Comparison of ENCODE assay signal across 10 cellular contexts in genomic region chr16:1780677-1781072, GRCh38. TPM values are rescaled to one million over a fixed set of nuclear protein-coding genes. Genes with fewer than 3 reads are reported as not detected.
DNase-seq lines count a peak whose midpoint lies in the region; ATAC-seq and TF ChIP-seq lines count a peak whose summit lies in the region.
"Had no signal": no experiment of that assay in that cellular context is flagged by ENCODE, and none has a peak within 500 bp of the region (broad histone marks: within the 10 kb centered on the region; RNA-seq: fewer than 3 reads in every experiment).

No MANE protein-coding gene starts in this region.

- H3K4me3 ChIP-seq in OCI-LY7 (ENCODE audit: low read depth, low read length, poor library complexity, severe bottlenecking) (no peak overlapping the region), psoas muscle (peak overlapping the region; percentile 86), gastroesophageal sphincter (no peak overlapping the region)

- H3K4me3 Mint-ChIP-seq in activated naive CD4-positive, alpha-beta T cell treated with anti-CD3 and anti-CD28 coated beads, Interleukin-2, amount 50 U/mL, for 24 hours, result peak overlapping the region; percentile 49
- peak overlapping the region; percentile 94 for H3K4me3 Mint-ChIP-seq in endothelial cell (ENCODE audit: unreplicated experiment)

- H3K27ac Mint-ChIP-seq in activated naive CD4-positive, alpha-beta T cell treated with anti-CD3 and anti-CD28 coated beads, Interleukin-2, amount 50 U/mL, for 24 hours, result no peak overlapping the region
- H3K27ac Mint-ChIP-seq in endothelial cell (ENCODE audit: unreplicated experiment), result no peak overlapping the region

- ATAC-seq in psoas muscle (no peak), gastroesophageal sphincter (no peak)

- no TSS peak for BruUV-seq in OCI-LY7 (replicated peaks; lab: Mats Ljungman, UMichigan)

- no peaks in the 10 kb centered on the region for H3K9me3 ChIP-seq in OCI-LY7 (ENCODE audit: low read length)
- no peaks in the 10 kb centered on the region for H3K9me3 ChIP-seq in psoas muscle
- no peaks in the 10 kb centered on the region for H3K9me3 ChIP-seq in gastroesophageal sphincter

- WGBS in psoas muscle, 3 donors, result 57 to 79% (median 66%) methylated on average over 6 of the region's 6 CpGs
- 64 to 80% methylated on average over 1 to 4 of the region's 6 CpGs for WGBS in gastroesophageal sphincter (ENCODE audit: low coverage in 1 of 2), 2 donors

- H3K27me3 Mint-ChIP-seq in activated naive CD4-positive, alpha-beta T cell treated with anti-CD3 and anti-CD28 coated beads, Interleukin-2, amount 50 U/mL, for 24 hours, result no peaks in the 10 kb centered on the region
- peaks cover 6% of the 10 kb centered on the region for H3K27me3 Mint-ChIP-seq in endothelial cell (ENCODE audit: unreplicated experiment)

- intact Hi-C loops in OCI-LY7 (cut with micrococcal nuclease; ENCODE audit: unreplicated experiment) (loop anchor here (5.0 kb wide), 2 partner anchors 47 to 162 kb away; partner anchors contain the start of genes FAHD1, HAGH and MSRB1), psoas muscle (cut with DNase I) (no loop called here)

- no peaks in the 10 kb centered on the region for H3K9me3 Mint-ChIP-seq in activated naive CD4-positive, alpha-beta T cell treated with anti-CD3 and anti-CD28 coated beads, Interleukin-2, amount 50 U/mL, for 24 hours
- no peaks in the 10 kb centered on the region for H3K9me3 Mint-ChIP-seq in endothelial cell (ENCODE audit: unreplicated experiment)

- peak overlapping the region; percentile 82; the same call in 1 of the 2 replicates for H3K4me2 ChIP-seq in OCI-LY7 (ENCODE audit: low read length)

- H3K27ac ChIP-seq in OCI-LY7 (ENCODE audit: low read depth, low read length, poor library complexity, severe bottlenecking) (no peak overlapping the region), psoas muscle (peak overlapping the region; percentile 92), gastroesophageal sphincter (peak overlapping the region in 2 of 4 donors; percentile 90 to 97)

- peaks cover 23% of the 10 kb centered on the region for H3K4me1 Mint-ChIP-seq in activated naive CD4-positive, alpha-beta T cell treated with anti-CD3 and anti-CD28 coated beads, Interleukin-2, amount 50 U/mL, for 24 hours
- peaks cover 13% of the 10 kb centered on the region for H3K4me1 Mint-ChIP-seq in endothelial cell (ENCODE audit: unreplicated experiment)

- CTCF ChIA-PET in OCI-LY7 (lab: Charles Lee; ENCODE audit: unreplicated experiment), result no interaction called here

- no peaks in the 10 kb centered on the region; the same call in 1 of the 2 replicates for H4K20me1 ChIP-seq in OCI-LY7 (ENCODE audit: insufficient read depth, low read length)

- H3K36me3 ChIP-seq in OCI-LY7 (ENCODE audit: insufficient read depth, low read length) (peaks cover 49% of the 10 kb centered on the region), psoas muscle (ENCODE audit: insufficient read depth in 1 of 2, low read depth in 1 of 2) (peaks cover 0 to 54% of the 10 kb centered on the region in 2 donors), gastroesophageal sphincter (peaks cover 0 to 62% of the 10 kb centered on the region in 2 donors)

- no peak for TF ChIP-seq EP300 in gastroesophageal sphincter (IDR thresholded peaks at IDR 0.05)

- peaks cover 22% of the 10 kb centered on the region for H3K79me2 ChIP-seq in OCI-LY7 (ENCODE audit: insufficient read depth, low read depth, low read length)

- TF ChIP-seq CTCF in OCI-LY7 (conservative IDR thresholded peaks at IDR 0.05; ENCODE audit: low read length) (no peak), endothelial cell (IDR thresholded peaks at IDR 0.05; ENCODE audit: unreplicated experiment) (no peak), psoas muscle (IDR thresholded peaks at IDR 0.05) (no peak), gastroesophageal sphincter (IDR thresholded peaks at IDR 0.05) (no peak)

- DNase-seq in activated naive CD4-positive, alpha-beta T cell treated with anti-CD3 and anti-CD28 coated beads, Interleukin-2, amount 50 U/mL, for 16 hours, result no peak
- DNase-seq in OCI-LY7 (ENCODE audit: low spot score) (no peak), endothelial cell (ENCODE audit: low spot score) (no peak), psoas muscle (peak in 1 of 2 donors; percentile 13), erythroblast (lab: John Stamatoyannopoulos, UW) (no peak), AG20443 (ENCODE audit: low spot score) (no peak)
- DNase-seq: islet precursor cell, NCI-H187 had no signal

- TF ChIP-seq POLR2A in erythroblast (IDR thresholded peaks at IDR 0.05; ENCODE audit: low read length) (no peak), gastroesophageal sphincter (IDR thresholded peaks at IDR 0.05) (no peak)

- H3K27me3 ChIP-seq in psoas muscle (ENCODE audit: insufficient read depth in 3 of 3, low read length in 2 of 3) (no peaks in the 10 kb centered on the region), gastroesophageal sphincter (no peaks in the 10 kb centered on the region)

- POLR2A ChIA-PET in OCI-LY7 (lab: Charles Lee), result no interaction called here

- H3K36me3 Mint-ChIP-seq in activated naive CD4-positive, alpha-beta T cell treated with anti-CD3 and anti-CD28 coated beads, Interleukin-2, amount 50 U/mL, for 24 hours, result peaks cover 3% of the 10 kb centered on the region
- no peaks in the 10 kb centered on the region for H3K36me3 Mint-ChIP-seq in endothelial cell (ENCODE audit: low read depth, unreplicated experiment)

- H2AFZ ChIP-seq in OCI-LY7 (ENCODE audit: low read length), result no peak overlapping the region

- H3K9me2 ChIP-seq in OCI-LY7 (ENCODE audit: insufficient read depth, low read length), result no peaks in the 10 kb centered on the region

- H3K4me1 ChIP-seq in OCI-LY7 (ENCODE audit: insufficient read depth, low read length, poor library complexity, severe bottlenecking) (peaks cover 13% of the 10 kb centered on the region), psoas muscle (peaks cover 34% of the 10 kb centered on the region), gastroesophageal sphincter (peaks cover 3 to 61% (median 32%) of the 10 kb centered on the region in 3 donors)

RNA-seq across cellular contexts. Expression of gene SPSB3, which starts 1.7 kb away (rescaled TPM):
- total RNA-seq in OCI-LY7 (2014; rRNA removed; shearing (Covaris generic)), result 52.4 and 53.7 TPM in 2 replicates
- total RNA-seq in OCI-LY7 (2022) (33.6 and 39.5 TPM in 2 replicates), endothelial cell (ENCODE audit: unreplicated experiment) (52.9 TPM), psoas muscle (10 to 100 TPM; 38.4 to 59.5 (median 49.9) TPM), gastroesophageal sphincter (10 to 100 TPM; 52.4 to 81.1 (median 75.4) TPM)
- 100 to 1,000 TPM in 1 of 3 donors, 10 to 100 TPM in 2; 26.3 to 108 (median 78.1) TPM for polyA plus RNA-seq in psoas muscle

RNA-seq across cellular contexts. Expression of gene NUBP2, which starts 2.1 kb away (rescaled TPM):
- 70.5 and 94.9 TPM in 2 replicates for total RNA-seq in OCI-LY7 (2014; rRNA removed; shearing (Covaris generic))
- total RNA-seq in OCI-LY7 (2022) (58.2 and 62.7 TPM in 2 replicates), endothelial cell (ENCODE audit: unreplicated experiment) (49.8 TPM), psoas muscle (10 to 100 TPM; 34.7 to 44.7 (median 38.5) TPM), gastroesophageal sphincter (10 to 100 TPM; 64.4 to 92.2 (median 80.6) TPM)
- 10 to 100 TPM; 61.9 to 96.0 (median 76.1) TPM for polyA plus RNA-seq in psoas muscle

RNA-seq across cellular contexts. Expression of gene MRPS34, which starts 7.7 kb away (rescaled TPM):
- total RNA-seq in OCI-LY7 (2014; rRNA removed; shearing (Covaris generic)), result 170 and 190 TPM in 2 replicates
- 176 and 196 TPM in 2 replicates for total RNA-seq in OCI-LY7 (2022)
- 62.7 TPM for total RNA-seq in endothelial cell (ENCODE audit: unreplicated experiment)
- 10 to 100 TPM; 56.3 to 75.1 (median 71.4) TPM for total RNA-seq in psoas muscle
- polyA plus RNA-seq in psoas muscle, result 100 to 1,000 TPM in 2 of 3 donors, 10 to 100 TPM in 1; 85.6 to 172 (median 138) TPM
- 10 to 100 TPM; 44.4 to 72.8 (median 61.3) TPM for total RNA-seq in gastroesophageal sphincter

RNA-seq across cellular contexts. Expression of gene EME2, which starts 8.1 kb away (rescaled TPM):
- 22.0 and 23.8 TPM in 2 replicates for total RNA-seq in OCI-LY7 (2014; rRNA removed; shearing (Covaris generic))
- total RNA-seq in OCI-LY7 (2022) (48.5 and 51.8 TPM in 2 replicates), endothelial cell (ENCODE audit: unreplicated experiment) (25.4 TPM), psoas muscle (10 to 100 TPM in 1 of 4 donors, 1 to 10 TPM in 3; 4.3 to 11.3 (median 5.9) TPM), gastroesophageal sphincter (10 to 100 TPM in 1 of 4 donors, 1 to 10 TPM in 3; 4.6 to 20.4 (median 7.7) TPM)
- polyA plus RNA-seq in psoas muscle, result 1 to 10 TPM; 2.6 to 5.2 (median 4.5) TPM

RNA-seq across cellular contexts. Expression of gene NME3, which starts 9.3 kb away (rescaled TPM):
- 38.2 and 54.5 TPM in 2 replicates for total RNA-seq in OCI-LY7 (2014; rRNA removed; shearing (Covaris generic))
- total RNA-seq in OCI-LY7 (2022) (30.6 and 34.8 TPM in 2 replicates), endothelial cell (ENCODE audit: unreplicated experiment) (33.3 TPM), psoas muscle (10 to 100 TPM in 3 of 4 donors, 1 to 10 TPM in 1; 9.9 to 23.8 (median 13.8) TPM), gastroesophageal sphincter (100 to 1,000 TPM in 1 of 4 donors, 10 to 100 TPM in 3; 49.9 to 106 (median 87.2) TPM)
- polyA plus RNA-seq in psoas muscle, result 10 to 100 TPM; 18.8 to 27.1 (median 22.4) TPM
